2 cellular contexts compared by ENCODE assay signal in the genomic region with DNA sequence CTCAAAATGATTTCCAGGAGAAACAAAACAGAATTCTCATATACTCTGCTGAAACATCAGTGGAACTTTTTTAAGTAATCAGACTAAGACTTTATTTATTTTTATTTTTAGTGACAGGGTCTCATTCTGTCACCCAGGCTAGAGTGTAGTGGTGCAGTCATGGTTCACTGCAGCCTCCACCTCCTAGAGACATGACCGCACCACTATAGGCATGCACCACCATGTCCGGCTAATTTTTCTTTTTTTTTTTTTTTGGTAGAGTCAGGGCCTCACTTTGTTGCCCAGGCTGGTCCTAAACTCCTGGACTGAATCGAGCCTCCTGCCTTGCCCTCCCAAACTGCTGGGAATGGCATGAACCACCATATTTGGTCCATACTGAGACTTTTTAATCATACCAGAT.
TF ChIP-seq lines count a peak whose summit lies in the region.

No MANE protein-coding gene starts in this region.

TF ChIP-seq in SK-N-SH treated with all-trans-retinoic acid at 6 μM for 48 hours, 23 proteins besides CTCF, POLR2A, EP300 and RAD21:
- TF ChIP-seq, protein P1, sequence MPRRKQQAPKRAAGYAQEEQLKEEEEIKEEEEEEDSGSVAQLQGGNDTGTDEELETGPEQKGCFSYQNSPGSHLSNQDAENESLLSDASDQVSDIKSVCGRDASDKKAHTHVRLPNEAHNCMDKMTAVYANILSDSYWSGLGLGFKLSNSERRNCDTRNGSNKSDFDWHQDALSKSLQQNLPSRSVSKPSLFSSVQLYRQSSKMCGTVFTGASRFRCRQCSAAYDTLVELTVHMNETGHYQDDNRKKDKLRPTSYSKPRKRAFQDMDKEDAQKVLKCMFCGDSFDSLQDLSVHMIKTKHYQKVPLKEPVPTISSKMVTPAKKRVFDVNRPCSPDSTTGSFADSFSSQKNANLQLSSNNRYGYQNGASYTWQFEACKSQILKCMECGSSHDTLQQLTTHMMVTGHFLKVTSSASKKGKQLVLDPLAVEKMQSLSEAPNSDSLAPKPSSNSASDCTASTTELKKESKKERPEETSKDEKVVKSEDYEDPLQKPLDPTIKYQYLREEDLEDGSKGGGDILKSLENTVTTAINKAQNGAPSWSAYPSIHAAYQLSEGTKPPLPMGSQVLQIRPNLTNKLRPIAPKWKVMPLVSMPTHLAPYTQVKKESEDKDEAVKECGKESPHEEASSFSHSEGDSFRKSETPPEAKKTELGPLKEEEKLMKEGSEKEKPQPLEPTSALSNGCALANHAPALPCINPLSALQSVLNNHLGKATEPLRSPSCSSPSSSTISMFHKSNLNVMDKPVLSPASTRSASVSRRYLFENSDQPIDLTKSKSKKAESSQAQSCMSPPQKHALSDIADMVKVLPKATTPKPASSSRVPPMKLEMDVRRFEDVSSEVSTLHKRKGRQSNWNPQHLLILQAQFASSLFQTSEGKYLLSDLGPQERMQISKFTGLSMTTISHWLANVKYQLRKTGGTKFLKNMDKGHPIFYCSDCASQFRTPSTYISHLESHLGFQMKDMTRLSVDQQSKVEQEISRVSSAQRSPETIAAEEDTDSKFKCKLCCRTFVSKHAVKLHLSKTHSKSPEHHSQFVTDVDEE (CRISPR knock-in tag; IDR thresholded peaks at IDR 0.05), result no peak
- no peak for TF ChIP-seq ISL1 (CRISPR knock-in tag; IDR thresholded peaks at IDR 0.05)
- no peak for TF ChIP-seq GLIS3 (CRISPR knock-in tag; IDR thresholded peaks at IDR 0.05)
- no peak for TF ChIP-seq SNAI2 (CRISPR knock-in tag; IDR thresholded peaks at IDR 0.05)
- TF ChIP-seq ZFP30 (CRISPR knock-in tag; IDR thresholded peaks at IDR 0.05), result no peak
- TF ChIP-seq PPARA (CRISPR knock-in tag; IDR thresholded peaks at IDR 0.05; ENCODE audit: borderline replicate concordance), result no peak
- no peak for TF ChIP-seq ZC3H10 (CRISPR knock-in tag; IDR thresholded peaks at IDR 0.05)
- TF ChIP-seq RARB (CRISPR knock-in tag; IDR thresholded peaks at IDR 0.05), result no peak
- no peak for TF ChIP-seq ZNF70 (CRISPR knock-in tag; IDR thresholded peaks at IDR 0.05)
- TF ChIP-seq CREB5 (CRISPR knock-in tag; IDR thresholded peaks at IDR 0.05; ENCODE audit: low read depth), result no peak
- no peak for TF ChIP-seq TCF4 (CRISPR knock-in tag; IDR thresholded peaks at IDR 0.05; ENCODE audit: borderline replicate concordance)
- no peak for TF ChIP-seq CSDC2 (CRISPR knock-in tag; IDR thresholded peaks at IDR 0.05)
- no peak for TF ChIP-seq ARNTL (CRISPR knock-in tag; IDR thresholded peaks at IDR 0.05; ENCODE audit: borderline replicate concordance, low read depth)
- no peak for TF ChIP-seq PATZ1 (CRISPR knock-in tag; IDR thresholded peaks at IDR 0.05; ENCODE audit: borderline replicate concordance)
- TF ChIP-seq ZFP3 (CRISPR knock-in tag; IDR thresholded peaks at IDR 0.05), result no peak
- TF ChIP-seq ESRRG (CRISPR knock-in tag; IDR thresholded peaks at IDR 0.05), result no peak
- TF ChIP-seq BACH2 (CRISPR knock-in tag; IDR thresholded peaks at IDR 0.05; ENCODE audit: borderline replicate concordance), result no peak
- TF ChIP-seq, protein P2, sequence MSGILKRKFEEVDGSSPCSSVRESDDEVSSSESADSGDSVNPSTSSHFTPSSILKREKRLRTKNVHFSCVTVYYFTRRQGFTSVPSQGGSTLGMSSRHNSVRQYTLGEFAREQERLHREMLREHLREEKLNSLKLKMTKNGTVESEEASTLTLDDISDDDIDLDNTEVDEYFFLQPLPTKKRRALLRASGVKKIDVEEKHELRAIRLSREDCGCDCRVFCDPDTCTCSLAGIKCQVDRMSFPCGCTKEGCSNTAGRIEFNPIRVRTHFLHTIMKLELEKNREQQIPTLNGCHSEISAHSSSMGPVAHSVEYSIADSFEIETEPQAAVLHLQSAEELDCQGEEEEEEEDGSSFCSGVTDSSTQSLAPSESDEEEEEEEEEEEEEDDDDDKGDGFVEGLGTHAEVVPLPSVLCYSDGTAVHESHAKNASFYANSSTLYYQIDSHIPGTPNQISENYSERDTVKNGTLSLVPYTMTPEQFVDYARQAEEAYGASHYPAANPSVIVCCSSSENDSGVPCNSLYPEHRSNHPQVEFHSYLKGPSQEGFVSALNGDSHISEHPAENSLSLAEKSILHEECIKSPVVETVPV (CRISPR knock-in tag; IDR thresholded peaks at IDR 0.05), result no peak
- no peak for TF ChIP-seq POU6F1 (CRISPR knock-in tag; IDR thresholded peaks at IDR 0.05; ENCODE audit: borderline replicate concordance, low read depth)
TF ChIP-seq in SK-N-SH treated with all-trans-retinoic acid at 6 μM for 48 hours: peak in this region for 0.

TF ChIP-seq in GM12878, 131 proteins besides CTCF, POLR2A, EP300 and RAD21 (continued from another document):
- TF ChIP-seq ZNF687 (IDR thresholded peaks at IDR 0.05) (no peak), CUX1 (IDR thresholded peaks at IDR 0.05; ENCODE audit: insufficient replicate concordance, low read depth, low read length) (no peak), FOS (IDR thresholded peaks at IDR 0.05; ENCODE audit: borderline replicate concordance, extremely low read depth, insufficient read length) (no peak), SMAD5 (IDR thresholded peaks at IDR 0.05; ENCODE audit: low read depth) (no peak), MYC (IDR thresholded peaks at IDR 0.05; ENCODE audit: insufficient read depth, insufficient read length, insufficient replicate concordance, low read length, severe bottlenecking) (no peak), KAT2A (conservative IDR thresholded peaks at IDR 0.05; ENCODE audit: control insufficient read depth, low read depth, low read length) (no peak)
